In genomic region chr12:106179086-106179485, GRCh38 we compare ENCODE assay signal across 12 cellular contexts. TPM values are rescaled to one million over a fixed set of nuclear protein-coding genes. Genes with fewer than 3 reads are reported as not detected.
DNase-seq lines count a peak whose midpoint lies in the region; ATAC-seq and TF ChIP-seq lines count a peak whose summit lies in the region.
"Had no signal": no experiment of that assay in that cellular context is flagged by ENCODE, and none has a peak within 500 bp of the region (broad histone marks: within the 10 kb centered on the region; RNA-seq: fewer than 3 reads in every experiment).

No MANE protein-coding gene starts in this region.

- H3K27ac Mint-ChIP-seq in Caco-2 (ENCODE audit: unreplicated experiment) (no peak overlapping the region), osteocyte (ENCODE audit: unreplicated experiment) (peak overlapping the region; percentile 28)
- H3K27ac Mint-ChIP-seq: activated CD4-positive, alpha-beta memory T cell treated with anti-CD3 and anti-CD28 coated beads, Interleukin-2, amount 10 ng/mL, durations not matched to agents 7 days and 5 days had no signal

- no peak for TF ChIP-seq CTCF in Caco-2 (IDR thresholded peaks at IDR 0.05; ENCODE audit: insufficient read depth in 1 of 2, low read depth in 1 of 2, low read length in 1 of 2, severe bottlenecking in 1 of 2, unreplicated experiment in 1 of 2)
- TF ChIP-seq CTCF in esophagus muscularis mucosa (IDR thresholded peaks at IDR 0.05) = no peak
- TF ChIP-seq CTCF in osteocyte (IDR thresholded peaks at IDR 0.05) = no peak

- CTCF ChIA-PET in Caco-2 (lab: Charles Lee) = no interaction called here

- H3K9me3 ChIP-seq in Caco-2 = no peaks in the 10 kb centered on the region
- no peaks in the 10 kb centered on the region for H3K9me3 ChIP-seq in esophagus muscularis mucosa
- H3K9me3 ChIP-seq: BLaER1 treated with 17β-estradiol and CSF1 and Interleukin-3, amounts not matched to agents 10 nM and 100 nM; SK-N-SH had no signal

- TF ChIP-seq EP300 in esophagus muscularis mucosa (IDR thresholded peaks at IDR 0.05) = no peak

- H3K4me3 ChIP-seq in Caco-2 (ENCODE audit: low read depth, low read length) (no peak overlapping the region), esophagus muscularis mucosa (no peak overlapping the region)
- H3K4me3 ChIP-seq: BLaER1 treated with 17β-estradiol and CSF1 and Interleukin-3, amounts not matched to agents 10 nM and 100 nM had no signal

- POLR2A ChIA-PET in Caco-2 (lab: Charles Lee) = no interaction called here

- intact Hi-C loops in Caco-2 (cut with micrococcal nuclease; ENCODE audit: unreplicated experiment) = no loop called here
- intact Hi-C loops in esophagus muscularis mucosa (cut with DNase I) = no loop called here

- H3K27me3 ChIP-seq in Caco-2 (replicated peaks; ENCODE audit: control insufficient read depth, insufficient read depth, low read length) = no peaks in the 10 kb centered on the region
- no peaks in the 10 kb centered on the region for H3K27me3 ChIP-seq in esophagus muscularis mucosa
- H3K27me3 ChIP-seq: BLaER1 treated with 17β-estradiol and CSF1 and Interleukin-3, amounts not matched to agents 10 nM and 100 nM had no signal

- H3K36me3 ChIP-seq in Caco-2 (ENCODE audit: control insufficient read depth, insufficient read depth, low read length) (no peaks in the 10 kb centered on the region), esophagus muscularis mucosa (no peaks in the 10 kb centered on the region)
- H3K36me3 ChIP-seq: BLaER1 treated with 17β-estradiol and CSF1 and Interleukin-3, amounts not matched to agents 10 nM and 100 nM had no signal

- no peak for ATAC-seq in GM19351 (IDR thresholded peaks at IDR 0.05; ENCODE audit: unreplicated experiment)
- ATAC-seq in HG02763 (IDR thresholded peaks at IDR 0.05; ENCODE audit: unreplicated experiment) = no peak

- H3K27me3 Mint-ChIP-seq in Caco-2 (ENCODE audit: insufficient read depth, unreplicated experiment) = peaks cover 2% of the 10 kb centered on the region
- H3K27me3 Mint-ChIP-seq in osteocyte (ENCODE audit: unreplicated experiment) = no peaks in the 10 kb centered on the region
- H3K27me3 Mint-ChIP-seq: activated CD4-positive, alpha-beta memory T cell treated with anti-CD3 and anti-CD28 coated beads, Interleukin-2, amount 10 ng/mL, durations not matched to agents 7 days and 5 days had no signal

- H3K36me3 Mint-ChIP-seq in Caco-2 (ENCODE audit: insufficient read depth, unreplicated experiment) = no peaks in the 10 kb centered on the region
- H3K36me3 Mint-ChIP-seq in osteocyte (ENCODE audit: unreplicated experiment) = no peaks in the 10 kb centered on the region

- no peak for TF ChIP-seq POLR2A in esophagus muscularis mucosa (IDR thresholded peaks at IDR 0.05; ENCODE audit: low read depth)

- 65% methylated on average over 3 of the region's 3 CpGs for WGBS in esophagus muscularis mucosa

- H3K9me3 Mint-ChIP-seq in Caco-2 (ENCODE audit: unreplicated experiment) = no peaks in the 10 kb centered on the region
- H3K9me3 Mint-ChIP-seq in osteocyte (ENCODE audit: unreplicated experiment) = no peaks in the 10 kb centered on the region
- H3K9me3 Mint-ChIP-seq: activated CD4-positive, alpha-beta memory T cell treated with anti-CD3 and anti-CD28 coated beads, Interleukin-2, amount 10 ng/mL, durations not matched to agents 7 days and 5 days had no signal

- peaks cover 16% of the 10 kb centered on the region for H3K4me1 ChIP-seq in Caco-2
- H3K4me1 ChIP-seq in esophagus muscularis mucosa = peaks cover 3 to 14% (median 6%) of the 10 kb centered on the region in 4 donors

- BruUV-seq in Caco-2 (replicated peaks; lab: Mats Ljungman, UMichigan) = no TSS peak

- DNase-seq in Caco-2 (peak; percentile 2 to 42), NCI-H1694 treated with DMSO at 0.1 percent for 48 hours (lab: John Stamatoyannopoulos, UW) (peak; percentile 92), esophagus muscularis mucosa (ENCODE audit: extremely low spot score) (no peak), osteocyte (ENCODE audit: extremely low spot score, unreplicated experiment) (no peak), anterior cingulate cortex (lab: John Stamatoyannopoulos, UW) (no peak), GM19238 (ENCODE audit: insufficient read length, low spot score) (no peak)
- DNase-seq: activated CD4-positive, alpha-beta memory T cell treated with anti-CD3 and anti-CD28 coated beads, Interleukin-2, amount 10 ng/mL, durations not matched to agents 7 days and 5 days; MM.1S; SK-N-SH had no signal

- peak overlapping the region; percentile 16 to 50 (median 32) for H3K27ac ChIP-seq in esophagus muscularis mucosa (replicated peaks in 1 of 4)
- H3K27ac ChIP-seq: BLaER1 treated with 17β-estradiol and CSF1 and Interleukin-3, amounts not matched to agents 10 nM and 100 nM had no signal

- H3K4me1 Mint-ChIP-seq in Caco-2 (ENCODE audit: low read depth, unreplicated experiment) (no peaks in the 10 kb centered on the region), osteocyte (ENCODE audit: unreplicated experiment) (peaks cover 16% of the 10 kb centered on the region)
- H3K4me1 Mint-ChIP-seq: activated CD4-positive, alpha-beta memory T cell treated with anti-CD3 and anti-CD28 coated beads, Interleukin-2, amount 10 ng/mL, durations not matched to agents 7 days and 5 days had no signal

- H3K4me3 Mint-ChIP-seq in Caco-2 (ENCODE audit: unreplicated experiment) = no peak overlapping the region
- H3K4me3 Mint-ChIP-seq in osteocyte (ENCODE audit: unreplicated experiment) = no peak overlapping the region
- H3K4me3 Mint-ChIP-seq: activated CD4-positive, alpha-beta memory T cell treated with anti-CD3 and anti-CD28 coated beads, Interleukin-2, amount 10 ng/mL, durations not matched to agents 7 days and 5 days had no signal

RNA-seq across cellular contexts. Expression of gene NUAK1, which starts 40.3 kb away (rescaled TPM):
- 3.7 and 4.2 TPM in 2 replicates for total RNA-seq in Caco-2 (2022)
- total RNA-seq in esophagus muscularis mucosa = 10 to 100 TPM in 2 of 4 donors, 1 to 10 TPM in 2; 7.1 to 19.8 (median 10.7) TPM
- total RNA-seq in osteocyte = 20.2 and 21.1 TPM in 2 replicates
- total RNA-seq: activated CD4-positive, alpha-beta memory T cell treated with anti-CD3 and anti-CD28 coated beads, Interleukin-2, amount 10 ng/mL, durations not matched to agents 7 days and 5 days had no signal

Comparison
In these comparisons a context has a peak if more than half of its experiments do, and no peak if none do; other contexts are left out.
1. DNase-seq: peak in Caco-2 (2 of 2) and NCI-H1694 treated with DMSO at 0.1 percent for 48 hours (single experiment); none in esophagus muscularis mucosa (single experiment), osteocyte (single experiment), anterior cingulate cortex (0 of 58) and GM19238 (single experiment).